Comparison of ENCODE assay signal across 8 cellular contexts in the genomic region with DNA sequence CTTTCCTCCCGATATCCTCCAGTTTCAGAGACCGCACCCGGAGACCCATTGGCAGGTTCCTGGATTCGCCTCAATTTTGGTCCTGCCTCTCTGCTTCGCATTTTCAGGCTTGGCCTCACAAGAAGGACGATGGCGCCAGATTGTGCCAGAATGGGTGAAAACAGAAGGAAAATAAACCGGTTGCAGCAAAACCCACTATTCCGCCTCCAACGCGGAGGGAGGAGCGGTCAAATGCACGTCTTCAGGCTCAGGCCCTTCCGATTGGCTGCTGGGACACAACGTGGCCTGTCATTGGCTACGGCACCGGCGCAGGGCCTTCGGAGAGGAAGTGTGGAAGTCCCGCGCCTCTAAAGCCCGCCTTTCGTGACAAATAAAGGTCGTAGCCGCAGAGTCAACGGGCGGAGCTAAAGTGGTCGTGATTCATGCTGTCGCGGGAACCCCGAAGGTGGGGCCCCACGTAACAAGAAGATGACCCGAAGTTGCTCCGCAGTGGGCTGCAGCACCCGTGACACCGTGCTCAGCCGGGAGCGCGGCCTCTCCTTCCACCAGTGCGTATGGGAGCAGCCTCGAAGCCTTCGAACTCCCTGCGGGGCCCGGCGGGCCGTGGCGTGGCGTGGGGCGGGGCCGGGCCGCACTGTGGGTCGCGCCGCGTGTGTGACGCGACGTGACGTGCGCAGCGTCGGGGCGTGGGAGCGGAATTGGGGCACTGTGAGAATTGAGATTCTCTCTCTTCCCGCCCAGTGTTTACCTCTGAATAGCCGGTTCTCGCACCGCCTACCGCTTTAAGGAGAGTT. TPM values are rescaled to one million over a fixed set of nuclear protein-coding genes. Genes with fewer than 3 reads are reported as not detected.
DNase-seq lines count a peak whose midpoint lies in the region; ATAC-seq and TF ChIP-seq lines count a peak whose summit lies in the region.

A gene with protein sequence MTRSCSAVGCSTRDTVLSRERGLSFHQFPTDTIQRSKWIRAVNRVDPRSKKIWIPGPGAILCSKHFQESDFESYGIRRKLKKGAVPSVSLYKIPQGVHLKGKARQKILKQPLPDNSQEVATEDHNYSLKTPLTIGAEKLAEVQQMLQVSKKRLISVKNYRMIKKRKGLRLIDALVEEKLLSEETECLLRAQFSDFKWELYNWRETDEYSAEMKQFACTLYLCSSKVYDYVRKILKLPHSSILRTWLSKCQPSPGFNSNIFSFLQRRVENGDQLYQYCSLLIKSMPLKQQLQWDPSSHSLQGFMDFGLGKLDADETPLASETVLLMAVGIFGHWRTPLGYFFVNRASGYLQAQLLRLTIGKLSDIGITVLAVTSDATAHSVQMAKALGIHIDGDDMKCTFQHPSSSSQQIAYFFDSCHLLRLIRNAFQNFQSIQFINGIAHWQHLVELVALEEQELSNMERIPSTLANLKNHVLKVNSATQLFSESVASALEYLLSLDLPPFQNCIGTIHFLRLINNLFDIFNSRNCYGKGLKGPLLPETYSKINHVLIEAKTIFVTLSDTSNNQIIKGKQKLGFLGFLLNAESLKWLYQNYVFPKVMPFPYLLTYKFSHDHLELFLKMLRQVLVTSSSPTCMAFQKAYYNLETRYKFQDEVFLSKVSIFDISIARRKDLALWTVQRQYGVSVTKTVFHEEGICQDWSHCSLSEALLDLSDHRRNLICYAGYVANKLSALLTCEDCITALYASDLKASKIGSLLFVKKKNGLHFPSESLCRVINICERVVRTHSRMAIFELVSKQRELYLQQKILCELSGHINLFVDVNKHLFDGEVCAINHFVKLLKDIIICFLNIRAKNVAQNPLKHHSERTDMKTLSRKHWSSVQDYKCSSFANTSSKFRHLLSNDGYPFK (plus strand): TSS at position 401 of the 794 bp plus-strand sequence. CDS start 68 bp downstream, at position 469.

- TF ChIP-seq CTCF in PC-3 (conservative IDR thresholded peaks at IDR 0.05; ENCODE audit: low read depth, low read length): no peak

- peaks cover 19% of the 10 kb centered on the region for H3K36me3 Mint-ChIP-seq in activated T-cell treated with anti-CD3 and anti-CD28 coated beads, Interleukin-2, amount 50 U/mL, for 24 hours (ENCODE audit: low read depth)

- no peaks in the 10 kb centered on the region for H3K27me3 Mint-ChIP-seq in activated T-cell treated with anti-CD3 and anti-CD28 coated beads, Interleukin-2, amount 50 U/mL, for 24 hours

- H3K9me2 ChIP-seq in PC-3 (replicated peaks; ENCODE audit: low read length): no peaks in the 10 kb centered on the region

- H3K27ac ChIP-seq in PC-3 (ENCODE audit: low read length): peak within 1 kb of the TSS; percentile 97
- H3K27ac ChIP-seq in mucosa of rectum (ENCODE audit: low read depth in 2 of 2, low read length in 2 of 2): peak within 1 kb of the TSS; percentile 100

- DNase-seq in DMS79 (lab: John Stamatoyannopoulos, UW): peak; percentile 96
- peak; percentile 99 for DNase-seq in KBM-7
- DNase-seq in PC-3: peak; percentile 98
- DNase-seq in activated T-cell treated with anti-CD3 and anti-CD28 coated beads, Interleukin-2, amount 50 U/mL, for 24 hours: peak; percentile 95
- peak; percentile 96 to 97 for DNase-seq in stimulated activated CD8-positive, alpha-beta memory T cell treated with anti-CD3 and anti-CD28 coated beads, Interleukin-4, amount 100 ng/mL, for 4 hours (ENCODE audit: low read depth in 2 of 2, low spot score in 1 of 2)

- peak within 1 kb of the TSS; percentile 70 for H2AFZ ChIP-seq in PC-3 (ENCODE audit: low read length)

- H3K4me3 ChIP-seq in PC-3 (ENCODE audit: low read length) (peak within 1 kb of the TSS; percentile 79), mucosa of rectum (ENCODE audit: low read length in 2 of 2) (peak within 1 kb of the TSS; percentile 99)

- H3K9me3 Mint-ChIP-seq in activated T-cell treated with anti-CD3 and anti-CD28 coated beads, Interleukin-2, amount 50 U/mL, for 24 hours: no peaks in the 10 kb centered on the region

- H3K79me2 ChIP-seq in PC-3 (ENCODE audit: low read length): peaks cover 68% of the 10 kb centered on the region

- H3K36me3 ChIP-seq in PC-3 (ENCODE audit: low read depth, low read length): peaks cover 20% of the 10 kb centered on the region
- peaks cover 2 to 10% of the 10 kb centered on the region in 2 donors for H3K36me3 ChIP-seq in mucosa of rectum (ENCODE audit: control insufficient read depth in 2 of 2, insufficient read depth in 2 of 2, low read length in 2 of 2)

- H3F3A ChIP-seq in PC-3 (ENCODE audit: low read length, unreplicated experiment): no peaks in the 10 kb centered on the region

- H3K4me1 ChIP-seq in PC-3 (ENCODE audit: insufficient read depth, low read length): peaks cover 25% of the 10 kb centered on the region
- peaks cover 0 to 19% of the 10 kb centered on the region in 2 donors for H3K4me1 ChIP-seq in mucosa of rectum (ENCODE audit: control insufficient read depth in 2 of 2, insufficient read depth in 2 of 2, low read length in 2 of 2)

- H4K20me1 ChIP-seq in PC-3 (ENCODE audit: low read length): peaks cover 27% of the 10 kb centered on the region

- in situ Hi-C loops in KBM-7 (cut with MboI; ENCODE audit: low pct_unique_long_range_greater_than_20kb, low sequenced_read_pairs): no loop called here

- no peak within 1 kb of the TSS for H3K4me3 Mint-ChIP-seq in activated T-cell treated with anti-CD3 and anti-CD28 coated beads, Interleukin-2, amount 50 U/mL, for 24 hours

- peak within 1 kb of the TSS; percentile 92 for H3K9ac ChIP-seq in PC-3 (ENCODE audit: low read length)
- H3K9ac ChIP-seq in mucosa of rectum (ENCODE audit: low read depth in 1 of 2, low read length in 2 of 2): peak within 1 kb of the TSS; percentile 93 to 99

- peak; percentile 90 for ATAC-seq in GM21723 (IDR thresholded peaks at IDR 0.05; ENCODE audit: unreplicated experiment)
- ATAC-seq in PC-3: peak; percentile 92
- ATAC-seq in esophagus mucosa: peak; percentile 98

- intact Hi-C loops in PC-3 (cut with micrococcal nuclease): loop anchor here (2.0 kb wide), 1 partner anchor 112 kb away; no protein-coding TSS in a partner anchor

- POLR2A ChIA-PET in PC-3 (lab: Charles Lee; ENCODE audit: unreplicated experiment): no interaction called here

- BruUV-seq in PC-3 (replicated peaks; lab: Mats Ljungman, UMichigan): no TSS peak

- H3K4me1 Mint-ChIP-seq in activated T-cell treated with anti-CD3 and anti-CD28 coated beads, Interleukin-2, amount 50 U/mL, for 24 hours (ENCODE audit: low read depth): peaks cover 57% of the 10 kb centered on the region

- H3K27ac Mint-ChIP-seq in activated T-cell treated with anti-CD3 and anti-CD28 coated beads, Interleukin-2, amount 50 U/mL, for 24 hours: no peak within 1 kb of the TSS

- H3K27me3 ChIP-seq in PC-3 (ENCODE audit: low read length) (no peaks in the 10 kb centered on the region), mucosa of rectum (ENCODE audit: control insufficient read depth in 2 of 2, insufficient read depth in 2 of 2, low read length in 2 of 2) (no peaks in the 10 kb centered on the region)

- H3K9me3 ChIP-seq in PC-3 (ENCODE audit: low read length) (no peaks in the 10 kb centered on the region), mucosa of rectum (ENCODE audit: control insufficient read depth in 2 of 2, low read length in 2 of 2) (no peaks in the 10 kb centered on the region)

- CTCF ChIA-PET in PC-3 (lab: Charles Lee): no interaction called here

- H3K4me2 ChIP-seq in PC-3 (ENCODE audit: low read length): peak within 1 kb of the TSS; percentile 96

RNA-seq across cellular contexts. Expression of the gene that starts here (rescaled TPM):
- total RNA-seq in PC-3 (2014; rRNA removed): 3.2 and 3.3 TPM in 2 replicates
- 2.4 TPM for total RNA-seq in esophagus mucosa

Comparison
In these comparisons a context has a peak if more than half of its experiments do, and no peak if none do; other contexts are left out.
1. Peak in every context shown above with its lines: DNase-seq, ATAC-seq, H3K4me3 ChIP-seq and H3K27ac ChIP-seq.